8 cellular contexts compared by ENCODE assay signal in genomic region chr13:77002590-77003190, GRCh38. TPM values are rescaled to one million over a fixed set of nuclear protein-coding genes. Genes with fewer than 3 reads are reported as not detected.
A peak's percentile ranks its signal among the peaks of the same experiment; 100 is the strongest.
DNase-seq lines count a peak whose midpoint lies in the region; ATAC-seq, FAIRE-seq and TF ChIP-seq lines count a peak whose summit lies in the region.

No MANE protein-coding gene starts in this region.

- no peaks in the 10 kb centered on the region for H3K36me3 ChIP-seq in kidney epithelial cell (ENCODE audit: control insufficient read depth, insufficient read depth, low read length)

- peak overlapping the region; percentile 52 for H3K27ac Mint-ChIP-seq in activated naive CD8-positive, alpha-beta T cell treated with anti-CD3 and anti-CD28 coated beads, Interleukin-2, amount 50 U/mL, for 24 hours

- DNase-seq in D721Med (ENCODE audit: insufficient read length, low spot score) (no peak), HT-29 (ENCODE audit: low spot score) (peak; percentile 49), kidney epithelial cell (ENCODE audit: low read depth) (no peak), T-helper 1 cell (no peak)
- no peak for DNase-seq in activated naive CD8-positive, alpha-beta T cell treated with anti-CD3 and anti-CD28 coated beads, Interleukin-2, amount 50 U/mL, for 24 hours

- ATAC-seq in activated naive CD8-positive, alpha-beta T cell treated with anti-CD3 and anti-CD28 coated beads, Interleukin-2, amount 50 U/mL, for 24 hours, result no peak
- no peak for ATAC-seq in HG02970 (IDR thresholded peaks at IDR 0.05; ENCODE audit: low FRiP score, unreplicated experiment)
- ATAC-seq in GM19351 (IDR thresholded peaks at IDR 0.05; ENCODE audit: unreplicated experiment), result no peak
- ATAC-seq in HG03280 (IDR thresholded peaks at IDR 0.05; ENCODE audit: unreplicated experiment), result no peak

- no peak for FAIRE-seq in D721Med (lab: Jason Lieb, UNC)

- H3K4me3 Mint-ChIP-seq in activated naive CD8-positive, alpha-beta T cell treated with anti-CD3 and anti-CD28 coated beads, Interleukin-2, amount 50 U/mL, for 24 hours, result no peak overlapping the region

- H3K27me3 ChIP-seq in kidney epithelial cell (ENCODE audit: control insufficient read depth, insufficient read depth, low read length), result no peaks in the 10 kb centered on the region

- H3K27me3 Mint-ChIP-seq in activated naive CD8-positive, alpha-beta T cell treated with anti-CD3 and anti-CD28 coated beads, Interleukin-2, amount 50 U/mL, for 24 hours, result no peaks in the 10 kb centered on the region

- H3K4me3 ChIP-seq in kidney epithelial cell (ENCODE audit: low read depth, low read length), result no peak overlapping the region

- H3K4me1 Mint-ChIP-seq in activated naive CD8-positive, alpha-beta T cell treated with anti-CD3 and anti-CD28 coated beads, Interleukin-2, amount 50 U/mL, for 24 hours, result peaks cover 27% of the 10 kb centered on the region

- TF ChIP-seq CTCF in D721Med (IDR thresholded peaks at IDR 0.05; ENCODE audit: insufficient read depth, missing control alignments) (peak; percentile 66), kidney epithelial cell (IDR thresholded peaks at IDR 0.05; ENCODE audit: insufficient read depth, low read length, poor library complexity, severe bottlenecking) (peak; percentile 68)

- H3K36me3 Mint-ChIP-seq in activated naive CD8-positive, alpha-beta T cell treated with anti-CD3 and anti-CD28 coated beads, Interleukin-2, amount 50 U/mL, for 24 hours (ENCODE audit: low read depth), result peaks cover 33% of the 10 kb centered on the region

- H3K9me3 Mint-ChIP-seq in activated naive CD8-positive, alpha-beta T cell treated with anti-CD3 and anti-CD28 coated beads, Interleukin-2, amount 50 U/mL, for 24 hours, result no peaks in the 10 kb centered on the region

RNA-seq across cellular contexts. Expression of gene CLN5, which starts 10.8 kb away (rescaled TPM):
- total RNA-seq in HT-29 (2014; rRNA removed; shearing (Covaris generic)), result 11.1 and 11.7 TPM in 2 replicates
- 20.5 and 26.4 TPM in 2 replicates for total RNA-seq in kidney epithelial cell

RNA-seq across cellular contexts. Expression of gene FBXL3, which starts 24.3 kb away (rescaled TPM):
- total RNA-seq in HT-29 (2014; rRNA removed; shearing (Covaris generic)), result 40.0 and 49.2 TPM in 2 replicates
- total RNA-seq in kidney epithelial cell, result 35.2 and 38.0 TPM in 2 replicates

RNA-seq across cellular contexts. Expression of gene ACOD1, which starts 54.4 kb away (rescaled TPM):
- not detected in 2 replicates for total RNA-seq in HT-29 (2014; rRNA removed; shearing (Covaris generic))
- not detected in 2 replicates for total RNA-seq in kidney epithelial cell
